ENCODE assay signal across 9 cellular contexts in the genomic region with DNA sequence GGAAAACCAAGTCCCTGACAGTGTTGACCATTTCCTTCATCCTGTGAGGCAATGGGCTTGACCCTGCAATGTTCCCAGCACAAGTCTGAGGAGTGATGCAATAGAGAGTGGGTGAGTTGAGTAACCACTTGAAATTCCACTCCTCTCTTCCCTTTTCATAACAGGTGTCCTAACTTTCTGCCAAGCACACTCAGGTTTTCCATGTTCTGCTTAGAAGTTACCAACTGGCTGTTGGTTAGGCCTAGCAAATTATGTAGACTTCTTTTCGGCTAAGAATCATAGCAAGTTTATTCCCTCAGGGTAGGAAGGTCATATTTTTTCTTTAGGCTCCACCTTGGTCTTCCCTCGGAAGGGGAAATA. TPM values are rescaled to one million over a fixed set of nuclear protein-coding genes. Genes with fewer than 3 reads are reported as not detected.
DNase-seq lines count a peak whose midpoint lies in the region; ATAC-seq and TF ChIP-seq lines count a peak whose summit lies in the region.
"Had no signal": no experiment of that assay in that cellular context is flagged by ENCODE, and none has a peak within 500 bp of the region (broad histone marks: within the 10 kb centered on the region; RNA-seq: fewer than 3 reads in every experiment).

No MANE protein-coding gene starts in this region.

- H3K27ac Mint-ChIP-seq in activated T-helper 17 cell treated with anti-CD3 and anti-CD28 coated beads, Interleukin-2, amount 50 U/mL, for 72 hours: peak overlapping the region; percentile 20

- 86 to 89% methylated on average over 2 of the region's 2 CpGs for WGBS in testis, 2 donors

- DNase-seq in SIG-M5 treated with dmso at 0.1 percent for 504 hours (lab: John Stamatoyannopoulos, UW; ENCODE audit: unreplicated experiment): peak; percentile 92
- DNase-seq in SIG-M5 (lab: John Stamatoyannopoulos, UW): no peak
- peak; percentile 78 for DNase-seq in hepatic stellate cell (ENCODE audit: low spot score)
- DNase-seq in testis: no peak
- no peak for DNase-seq in NCI-H1694 (lab: John Stamatoyannopoulos, UW)
- no peak for DNase-seq in NCI-H345 (lab: John Stamatoyannopoulos, UW)
- DNase-seq in D341Med (ENCODE audit: low spot score): no peak

- no peaks in the 10 kb centered on the region for H3K27me3 ChIP-seq in testis

- peaks cover 34% of the 10 kb centered on the region for H3K4me1 Mint-ChIP-seq in activated T-helper 17 cell treated with anti-CD3 and anti-CD28 coated beads, Interleukin-2, amount 50 U/mL, for 72 hours

- H3K27ac ChIP-seq in testis: peak overlapping the region; percentile 34 to 38

- ATAC-seq in activated T-helper 17 cell treated with anti-CD3 and anti-CD28 coated beads, Interleukin-2, amount 50 U/mL, for 72 hours (replicated peaks): no peak

- no peaks in the 10 kb centered on the region for H3K36me3 Mint-ChIP-seq in activated T-helper 17 cell treated with anti-CD3 and anti-CD28 coated beads, Interleukin-2, amount 50 U/mL, for 72 hours (ENCODE audit: low read depth)

- no peak for TF ChIP-seq CTCF in testis (IDR thresholded peaks at IDR 0.05)

- intact Hi-C loops in testis (cut with DNase I; ENCODE audit: low total_unique reads): no loop called here

- no peak overlapping the region for H3K4me3 Mint-ChIP-seq in activated T-helper 17 cell treated with anti-CD3 and anti-CD28 coated beads, Interleukin-2, amount 50 U/mL, for 72 hours

- no peak overlapping the region for H3K4me3 ChIP-seq in testis

- H3K9me3 ChIP-seq in testis: no peaks in the 10 kb centered on the region
- H3K9me3 ChIP-seq: Caco-2 had no signal

- peaks cover 21% of the 10 kb centered on the region for H3K4me1 ChIP-seq in testis
- H3K4me1 ChIP-seq: Caco-2 had no signal

- no peaks in the 10 kb centered on the region for H3K36me3 ChIP-seq in testis (ENCODE audit: low read depth, missing control alignments)

- TF ChIP-seq POLR2A in testis (IDR thresholded peaks at IDR 0.05): no peak

- H3K27me3 Mint-ChIP-seq in activated T-helper 17 cell treated with anti-CD3 and anti-CD28 coated beads, Interleukin-2, amount 50 U/mL, for 72 hours: peaks cover 4% of the 10 kb centered on the region

- no peaks in the 10 kb centered on the region for H3K9me3 Mint-ChIP-seq in activated T-helper 17 cell treated with anti-CD3 and anti-CD28 coated beads, Interleukin-2, amount 50 U/mL, for 72 hours

RNA-seq across cellular contexts. Expression of a gene that starts 11.5 kb away (rescaled TPM):
- total RNA-seq in activated T-helper 17 cell treated with anti-CD3 and anti-CD28 coated beads, Interleukin-2, amount 50 U/mL, for 72 hours: 10 to 100 TPM; 10.6 to 32.4 TPM
- total RNA-seq in testis: 1 to 10 TPM in 1 of 2 donors, under 1 TPM in 1; 0.43 to 2.6 TPM
- polyA plus RNA-seq in testis (ENCODE audit: insufficient read depth, low read depth, low replicate concordance): 2.2 TPM
- total RNA-seq: Caco-2 had no signal

RNA-seq across cellular contexts. Expression of a gene that starts 37.7 kb away (rescaled TPM):
- not detected for total RNA-seq in activated T-helper 17 cell treated with anti-CD3 and anti-CD28 coated beads, Interleukin-2, amount 50 U/mL, for 72 hours
- total RNA-seq in testis: under 1 TPM in 1 of 2 donors, not detected in 1; 0.25 TPM
- polyA plus RNA-seq in testis (ENCODE audit: insufficient read depth, low read depth, low replicate concordance): 0.36 TPM
- total RNA-seq: Caco-2 had no signal

RNA-seq across cellular contexts. Expression of a gene that starts 48.1 kb away (rescaled TPM):
- not detected for total RNA-seq in activated T-helper 17 cell treated with anti-CD3 and anti-CD28 coated beads, Interleukin-2, amount 50 U/mL, for 72 hours
- 10 to 100 TPM; 14.2 to 16.8 TPM for total RNA-seq in testis
- polyA plus RNA-seq in testis (ENCODE audit: insufficient read depth, low read depth, low replicate concordance): 13.5 TPM
- total RNA-seq: Caco-2 had no signal

Comparison
In these comparisons a context has a peak if more than half of its experiments do, and no peak if none do; other contexts are left out.
1. DNase-seq: peak in SIG-M5 treated with dmso at 0.1 percent for 504 hours (single experiment) and hepatic stellate cell (single experiment); none in SIG-M5 (single experiment), testis (single experiment), NCI-H1694 (single experiment), NCI-H345 (single experiment) and D341Med (single experiment).
2. RNA of a gene that starts 48.1 kb away (total RNA-seq): 14.2 to 16.8 TPM in testis; not detected in activated T-helper 17 cell treated with anti-CD3 and anti-CD28 coated beads, Interleukin-2, amount 50 U/mL, for 72 hours; every median in the first group is over 10 times any median in the second.